8 cellular contexts compared by ENCODE assay signal in genomic region chrX:48737213-48737938, GRCh38. TPM values are rescaled to one million over a fixed set of nuclear protein-coding genes. Genes with fewer than 3 reads are reported as not detected.
DNase-seq lines count a peak whose midpoint lies in the region; ATAC-seq, FAIRE-seq and TF ChIP-seq lines count a peak whose summit lies in the region.

No MANE protein-coding gene starts in this region.

- H3K4me3 ChIP-seq in WI38 (ENCODE audit: low read depth, low read length) (peak overlapping the region; percentile 67), bronchial epithelial cell (ENCODE audit: low read depth, low read length) (peak overlapping the region; percentile 65), skin epidermis (peak overlapping the region; percentile 34 to 49 (median 43))

- TF ChIP-seq CTCF in WI38 (IDR thresholded peaks at IDR 0.05; ENCODE audit: low read depth, low read length) (no peak), bronchial epithelial cell (IDR thresholded peaks at IDR 0.05; ENCODE audit: insufficient read depth, low read length, severe bottlenecking) (no peak)

- H3K27me3 ChIP-seq in bronchial epithelial cell (ENCODE audit: control insufficient read depth, insufficient read depth, low read length), result no peaks in the 10 kb centered on the region

- in situ Hi-C loops in ACHN (cut with HindIII; ENCODE audit: low pct_ligation_motif_present, low pct_unique_long_range_greater_than_20kb, low sequenced_read_pairs), result no loop called here

- peak; percentile 98 for ATAC-seq in GM18870 (IDR thresholded peaks at IDR 0.05; ENCODE audit: unreplicated experiment)
- ATAC-seq in HG03108 (IDR thresholded peaks at IDR 0.05; ENCODE audit: unreplicated experiment), result peak; percentile 98

- no peaks in the 10 kb centered on the region for H3K36me3 ChIP-seq in bronchial epithelial cell (ENCODE audit: control insufficient read depth, insufficient read depth, low read length)

- peak; percentile 92 for DNase-seq in ACHN
- DNase-seq in NCI-H2196 treated with DMSO at 0.1 percent for 48 hours (lab: John Stamatoyannopoulos, UW; ENCODE audit: unreplicated experiment), result peak; percentile 89
- peak; percentile 93 for DNase-seq in bronchial epithelial cell (ENCODE audit: low read depth)
- DNase-seq in iPS-NIHi11 (ENCODE audit: low spot score), result peak; percentile 92

- peak overlapping the region; percentile 53 to 95 (median 84) for H3K27ac ChIP-seq in skin epidermis

- FAIRE-seq in bronchial epithelial cell (lab: Jason Lieb, UNC), result no peak

RNA-seq across cellular contexts. Expression of gene GLOD5, which starts 24.2 kb away (rescaled TPM):
- not detected in 2 replicates for total RNA-seq in bronchial epithelial cell

RNA-seq across cellular contexts. Expression of gene SUV39H1, which starts 40.8 kb away (rescaled TPM):
- 1.2 and 1.3 TPM in 2 replicates for total RNA-seq in bronchial epithelial cell

RNA-seq across cellular contexts. Expression of gene GATA1, which starts 49.0 kb away (rescaled TPM):
- total RNA-seq in bronchial epithelial cell, result not detected in 2 replicates

RNA-seq across cellular contexts. Expression of gene WAS, which starts 53.8 kb away (rescaled TPM):
- total RNA-seq in bronchial epithelial cell, result not detected in 2 replicates

Comparison
In these comparisons a context has a peak if more than half of its experiments do, and no peak if none do; other contexts are left out.
1. Peak in every context shown above with its lines: DNase-seq, ATAC-seq, H3K4me3 ChIP-seq and H3K27ac ChIP-seq.